8 cellular contexts compared by ENCODE assay signal in genomic region chr4:67549123-67549522, GRCh38. TPM values are rescaled to one million over a fixed set of nuclear protein-coding genes. Genes with fewer than 3 reads are reported as not detected.
A peak's percentile ranks its signal among the peaks of the same experiment; 100 is the strongest.
DNase-seq lines count a peak whose midpoint lies in the region; ATAC-seq and TF ChIP-seq lines count a peak whose summit lies in the region.

No MANE protein-coding gene starts in this region.

- no peaks in the 10 kb centered on the region for H3K27me3 Mint-ChIP-seq in MCF 10A (ENCODE audit: insufficient read depth, unreplicated experiment)

- peak; percentile 14 for ATAC-seq in HG02642 (IDR thresholded peaks at IDR 0.05; ENCODE audit: poor library complexity, unreplicated experiment)
- no peak for ATAC-seq in HG02840 (IDR thresholded peaks at IDR 0.05; ENCODE audit: low FRiP score, unreplicated experiment)
- ATAC-seq in activated naive CD4-positive, alpha-beta T cell treated with anti-CD3 and anti-CD28 coated beads, Interleukin-2, amount 50 U/mL, for 72 hours: no peak

- H3K4me3 Mint-ChIP-seq in MCF 10A (ENCODE audit: unreplicated experiment): no peak overlapping the region

- H3K36me3 ChIP-seq in breast epithelium: no peaks in the 10 kb centered on the region

- peak; percentile 48 for TF ChIP-seq CTCF in MCF 10A (IDR thresholded peaks at IDR 0.05; ENCODE audit: unreplicated experiment)
- TF ChIP-seq CTCF in breast epithelium (IDR thresholded peaks at IDR 0.05): no peak
- TF ChIP-seq CTCF in dorsolateral prefrontal cortex (IDR thresholded peaks at IDR 0.05 in 54 of 56, conservative IDR thresholded peaks at IDR 0.05 in 2 of 56; ENCODE audit: low read depth in 1 of 56, partially characterized antibody in 56 of 56): peak in 52 of 56 donors; percentile 11 to 67 (median 40)

- H3K27me3 ChIP-seq in breast epithelium (no peaks in the 10 kb centered on the region), dorsolateral prefrontal cortex (no peaks in the 10 kb centered on the region)

- intact Hi-C loops in MCF 10A (cut with micrococcal nuclease) (loop anchor here (1.0 to 10.0 kb wide), 5 partner anchors 76 to 626 kb away; no protein-coding TSS in a partner anchor), breast epithelium (cut with DNase I; ENCODE audit: low total_unique reads) (no loop called here), dorsolateral prefrontal cortex (cut with DNase I) (loop anchor here in 1 of 2 donors (5.0 to 10.0 kb wide), 2 partner anchors 153 to 626 kb away; partner anchors contain the start of gene UBA6)

- CTCF ChIA-PET in MCF 10A (lab: Yijun Ruan, JAX): interaction anchor here (0.6 to 1.8 kb wide), 4 partner anchors 43 to 363 kb away, joined by 3 to 10 read pairs (median 4); no protein-coding TSS in a partner anchor

- no peaks in the 10 kb centered on the region for H3K4me1 ChIP-seq in breast epithelium

- H3K9me3 Mint-ChIP-seq in MCF 10A (ENCODE audit: unreplicated experiment): no peaks in the 10 kb centered on the region
- no peaks in the 10 kb centered on the region for H3K9me3 Mint-ChIP-seq in activated naive CD4-positive, alpha-beta T cell treated with anti-CD3 and anti-CD28 coated beads, Interleukin-2, amount 50 U/mL, for 72 hours

- H3K4me1 Mint-ChIP-seq in MCF 10A (ENCODE audit: insufficient read depth, unreplicated experiment): no peaks in the 10 kb centered on the region

- no TSS peak for BruUV-seq in MCF 10A (replicated peaks; lab: Mats Ljungman, UMichigan)

- peaks cover 5% of the 10 kb centered on the region for H3K36me3 Mint-ChIP-seq in MCF 10A (ENCODE audit: insufficient read depth, unreplicated experiment)
- H3K36me3 Mint-ChIP-seq in activated naive CD4-positive, alpha-beta T cell treated with anti-CD3 and anti-CD28 coated beads, Interleukin-2, amount 50 U/mL, for 72 hours: peaks cover 9 to 11% of the 10 kb centered on the region in 2 donors

- H3K9me3 ChIP-seq in breast epithelium: no peaks in the 10 kb centered on the region

- DNase-seq in MCF 10A (ENCODE audit: unreplicated experiment) (peak; percentile 48), breast epithelium (ENCODE audit: low spot score in 2 of 2) (no peak), NCI-H146 (lab: John Stamatoyannopoulos, UW) (peak; percentile 24), dorsolateral prefrontal cortex (no peak), occipital lobe (lab: John Stamatoyannopoulos, UW) (no peak)
- DNase-seq in activated naive CD4-positive, alpha-beta T cell treated with anti-CD3 and anti-CD28 coated beads, Interleukin-2, amount 50 U/mL, for 72 hours (ENCODE audit: low spot score in 2 of 2): no peak

- H3K27ac ChIP-seq in breast epithelium: no peak overlapping the region
- H3K27ac ChIP-seq in dorsolateral prefrontal cortex: no peak overlapping the region

- POLR2A ChIA-PET in MCF 10A (lab: Yijun Ruan, JAX): no interaction called here

- H3K4me3 ChIP-seq in breast epithelium (no peak overlapping the region), dorsolateral prefrontal cortex (no peak overlapping the region)

- no peak overlapping the region for H3K27ac Mint-ChIP-seq in MCF 10A (ENCODE audit: low read depth, unreplicated experiment)
- H3K27ac Mint-ChIP-seq in activated naive CD4-positive, alpha-beta T cell treated with anti-CD3 and anti-CD28 coated beads, Interleukin-2, amount 50 U/mL, for 72 hours: no peak overlapping the region

- TF ChIP-seq POLR2A in breast epithelium (IDR thresholded peaks at IDR 0.05): no peak

RNA-seq across cellular contexts. Expression of gene CENPC, which starts 3.8 kb away (rescaled TPM):
- total RNA-seq in MCF 10A (2022) (17.7 and 19.0 TPM in 2 replicates), breast epithelium (10 to 100 TPM; 30.7 to 67.6 (median 45.9) TPM), dorsolateral prefrontal cortex (10 to 100 TPM; 30.9 to 68.9 (median 46.0) TPM), occipital lobe (34.9 TPM)
- 10 to 100 TPM; 34.7 to 74.0 TPM for total RNA-seq in activated naive CD4-positive, alpha-beta T cell treated with anti-CD3 and anti-CD28 coated beads, Interleukin-2, amount 50 U/mL, for 72 hours

RNA-seq across cellular contexts. Expression of gene STAP1, which starts 9.4 kb away (rescaled TPM):
- total RNA-seq in MCF 10A (2022) (not detected in 2 replicates), breast epithelium (under 1 TPM in 1 of 3 donors, not detected in 2; 0.32 TPM), dorsolateral prefrontal cortex (not detected), occipital lobe (not detected)
- 10 to 100 TPM; 10.4 to 10.9 TPM for total RNA-seq in activated naive CD4-positive, alpha-beta T cell treated with anti-CD3 and anti-CD28 coated beads, Interleukin-2, amount 50 U/mL, for 72 hours

Comparison
In these comparisons a context has a peak if more than half of its experiments do, and no peak if none do; other contexts are left out.
1. DNase-seq: peak in MCF 10A (single experiment) and NCI-H146 (single experiment); none in breast epithelium (0 of 2), dorsolateral prefrontal cortex (0 of 10), occipital lobe (single experiment) and activated naive CD4-positive, alpha-beta T cell treated with anti-CD3 and anti-CD28 coated beads, Interleukin-2, amount 50 U/mL, for 72 hours (0 of 2).
2. CTCF ChIP-seq: peak in MCF 10A (single experiment) and dorsolateral prefrontal cortex (52 of 56); none in breast epithelium (0 of 3).
3. RNA of gene STAP1, which starts 9.4 kb away (total RNA-seq): 10.4 to 10.9 TPM in activated naive CD4-positive, alpha-beta T cell treated with anti-CD3 and anti-CD28 coated beads, Interleukin-2, amount 50 U/mL, for 72 hours; 0.32 TPM in breast epithelium, not detected in MCF 10A, not detected in dorsolateral prefrontal cortex and not detected in occipital lobe (single experiment); every median in the first group is over 4 times any median in the second.